11 cellular contexts compared by ENCODE assay signal in the genomic region with DNA sequence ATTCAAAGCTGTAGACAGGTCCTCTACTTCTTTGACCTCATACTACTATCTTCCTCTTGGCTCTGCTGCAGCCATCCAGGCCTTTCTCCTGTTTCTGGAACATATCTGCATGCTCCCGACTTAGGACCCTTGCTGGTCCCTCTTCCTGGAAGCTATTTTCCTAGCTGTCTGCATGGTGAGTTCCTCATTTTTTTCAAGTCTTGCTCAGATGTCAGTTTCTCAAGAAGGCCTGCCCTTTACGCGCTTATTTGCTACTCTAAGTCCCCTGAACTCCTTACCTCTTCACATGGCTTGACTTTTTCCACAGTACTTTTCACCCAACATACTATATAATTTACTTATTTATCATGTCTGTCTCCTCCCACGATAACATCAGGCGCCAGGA.
"Had no signal": no experiment of that assay in that cellular context is flagged by ENCODE, and none has a peak within 500 bp of the region (broad histone marks: within the 10 kb centered on the region; RNA-seq: fewer than 3 reads in every experiment).

No MANE protein-coding gene starts in this region.

- DNase-seq: activated CD4-positive, CD25-positive, alpha-beta regulatory T cell; activated T-cell treated with anti-CD3 and anti-CD28 coated beads, Interleukin-2, amount 50 U/mL, for 1 hour; amniotic stem cell; cerebellar nuclear complex; glutamatergic neuron; immature natural killer cell; lower lobe of right lung; uterus had no signal

- H3K4me1 ChIP-seq: uterus had no signal

- H3K4me3 Mint-ChIP-seq: brain, immature natural killer cell, mesothelial cell of epicardium had no signal

- H3K4me3 ChIP-seq: lower lobe of right lung, uterus had no signal

- ATAC-seq: activated naive CD4-positive, alpha-beta T cell treated with anti-CD3 and anti-CD28 coated beads, Interleukin-2, amount 50 U/mL, for 72 hours had no signal

- H3K27ac Mint-ChIP-seq: mesothelial cell of epicardium had no signal

- H3K36me3 ChIP-seq: uterus had no signal

- H3K9me3 Mint-ChIP-seq: immature natural killer cell had no signal

- H3K9me3 ChIP-seq: lower lobe of right lung, uterus had no signal

- H3K27me3 Mint-ChIP-seq: brain had no signal

- H3K27me3 ChIP-seq: uterus had no signal
